Comparison of ENCODE assay signal across 9 cellular contexts in the genomic region with DNA sequence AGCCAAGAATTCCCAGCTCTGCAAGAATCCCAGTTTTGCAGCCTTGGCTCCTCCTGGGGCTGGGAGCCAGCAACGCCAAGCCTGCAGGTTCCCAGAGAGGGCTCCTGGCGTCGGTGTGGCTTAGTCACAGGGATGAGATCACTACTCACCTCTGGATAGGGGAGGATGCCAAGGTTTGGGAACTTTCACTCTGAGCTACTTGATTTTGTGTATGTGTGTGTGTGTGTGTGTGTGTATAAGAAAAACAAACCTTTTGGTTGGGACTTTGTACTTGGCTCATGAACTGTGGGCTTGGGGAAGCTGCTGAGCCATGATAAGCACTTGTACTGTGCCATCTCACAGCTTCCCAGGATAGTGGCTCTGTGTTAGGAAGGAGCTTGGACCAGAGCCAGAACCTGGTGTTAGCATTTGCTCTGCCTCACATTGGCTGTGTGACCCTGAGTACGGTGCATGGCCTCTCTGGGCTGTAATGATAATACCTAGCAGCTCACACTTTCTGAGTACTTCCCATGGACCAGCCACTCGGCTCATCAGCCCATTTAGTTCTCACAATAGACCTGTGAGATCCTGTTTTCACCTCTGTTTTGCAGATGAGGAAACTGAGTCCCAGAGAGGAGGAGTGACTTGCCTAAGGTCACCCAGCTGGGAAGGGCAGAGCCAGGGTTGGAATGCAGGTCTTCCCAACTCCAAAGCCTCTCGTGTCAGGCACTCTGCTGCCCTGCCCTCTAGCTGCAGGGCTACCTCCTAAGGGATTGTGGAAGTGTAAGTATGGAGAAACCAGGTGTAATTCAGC. TPM values are rescaled to one million over a fixed set of nuclear protein-coding genes. Genes with fewer than 3 reads are reported as not detected.
DNase-seq lines count a peak whose midpoint lies in the region; TF ChIP-seq lines count a peak whose summit lies in the region.
"Had no signal": no experiment of that assay in that cellular context is flagged by ENCODE, and none has a peak within 500 bp of the region (broad histone marks: within the 10 kb centered on the region; RNA-seq: fewer than 3 reads in every experiment).

No MANE protein-coding gene starts in this region.

- no peaks in the 10 kb centered on the region for H3K36me3 Mint-ChIP-seq in type B pancreatic cell

- H3K27me3 ChIP-seq in breast epithelium, result no peaks in the 10 kb centered on the region
- H3K27me3 ChIP-seq: dorsolateral prefrontal cortex had no signal

- no peak overlapping the region for H3K4me3 Mint-ChIP-seq in type B pancreatic cell

- H3K9me3 Mint-ChIP-seq in type B pancreatic cell, result no peaks in the 10 kb centered on the region

- H3K27ac ChIP-seq in breast epithelium, result peak overlapping the region; percentile 68 to 69

- peaks cover 32% of the 10 kb centered on the region for H3K4me1 Mint-ChIP-seq in type B pancreatic cell (ENCODE audit: unreplicated experiment)

- H3K4me1 ChIP-seq in breast epithelium, result peaks cover 5 to 7% of the 10 kb centered on the region in 2 donors

- peak; percentile 73 to 74 for DNase-seq in breast epithelium (ENCODE audit: low spot score in 2 of 2)
- DNase-seq in kidney glomerular epithelial cell (lab: John Stamatoyannopoulos, UW), result peak; percentile 88
- DNase-seq in type B pancreatic cell (ENCODE audit: extremely low spot score, unreplicated experiment), result no peak
- DNase-seq in NCI-H1105 treated with DMSO at 0.1 percent for 48 hours (lab: John Stamatoyannopoulos, UW), result no peak
- DNase-seq in middle frontal gyrus (ENCODE audit: extremely low spot score, low spot score), result no peak
- no peak for DNase-seq in SKM-1 treated with dmso at 0.1 percent for 144 hours (lab: John Stamatoyannopoulos, UW; ENCODE audit: unreplicated experiment)
- DNase-seq: SHP77 had no signal

- no peak overlapping the region for H3K4me3 ChIP-seq in breast epithelium
- H3K4me3 ChIP-seq: dorsolateral prefrontal cortex had no signal

- no peak for TF ChIP-seq EP300 in Ishikawa (IDR thresholded peaks at IDR 0.05; ENCODE audit: borderline replicate concordance)

- intact Hi-C loops in breast epithelium (cut with DNase I; ENCODE audit: low total_unique reads), result no loop called here

- peaks cover 3% of the 10 kb centered on the region for H3K27me3 Mint-ChIP-seq in type B pancreatic cell

- no peaks in the 10 kb centered on the region for H3K9me3 ChIP-seq in breast epithelium

- TF ChIP-seq POLR2A in breast epithelium (IDR thresholded peaks at IDR 0.05), result no peak

- no peaks in the 10 kb centered on the region for H3K36me3 ChIP-seq in breast epithelium

- peak overlapping the region; percentile 31 for H3K27ac Mint-ChIP-seq in type B pancreatic cell

- no peak for TF ChIP-seq RAD21 in Ishikawa (IDR thresholded peaks at IDR 0.05; ENCODE audit: low read depth)

- TF ChIP-seq CTCF in breast epithelium (IDR thresholded peaks at IDR 0.05) (no peak), type B pancreatic cell (conservative IDR thresholded peaks at IDR 0.05) (no peak)

TF ChIP-seq in Ishikawa, 13 proteins besides CTCF, POLR2A, EP300 and RAD21:
- TF ChIP-seq NFIC (IDR thresholded peaks at IDR 0.05) (peak; percentile 70), EGR1 (IDR thresholded peaks at IDR 0.05) (no peak)

RNA-seq across cellular contexts. Expression of a gene that starts 41.4 kb away (rescaled TPM):
- total RNA-seq in breast epithelium, result 10 to 100 TPM; 16.0 to 56.0 (median 55.8) TPM
- total RNA-seq in type B pancreatic cell (ENCODE audit: low replicate concordance), result 49.7 and 57.2 TPM in 2 replicates

Comparison
In these comparisons a context has a peak if more than half of its experiments do, and no peak if none do; other contexts are left out.
1. DNase-seq: peak in breast epithelium (2 of 2) and kidney glomerular epithelial cell (single experiment); none in type B pancreatic cell (single experiment), NCI-H1105 treated with DMSO at 0.1 percent for 48 hours (single experiment), middle frontal gyrus (single experiment) and SKM-1 treated with dmso at 0.1 percent for 144 hours (single experiment).